In genomic region chr10:112393827-112394226, GRCh38 we compare ENCODE assay signal across 16 cellular contexts. TPM values are rescaled to one million over a fixed set of nuclear protein-coding genes. Genes with fewer than 3 reads are reported as not detected.
"Had no signal": no experiment of that assay in that cellular context is flagged by ENCODE, and none has a peak within 500 bp of the region (broad histone marks: within the 10 kb centered on the region; RNA-seq: fewer than 3 reads in every experiment).

No MANE protein-coding gene starts in this region.

- H3K9me3 Mint-ChIP-seq: activated CD4-positive, alpha-beta memory T cell treated with anti-CD3 and anti-CD28 coated beads for 36 hours; activated T-helper 17 cell treated with anti-CD3 and anti-CD28 coated beads, Interleukin-2, amount 50 U/mL, for 72 hours; natural killer cell had no signal

- H3K36me3 ChIP-seq: cardiac muscle cell had no signal

- H3K4me3 Mint-ChIP-seq: activated CD4-positive, alpha-beta memory T cell treated with anti-CD3 and anti-CD28 coated beads for 36 hours; activated T-helper 17 cell treated with anti-CD3 and anti-CD28 coated beads, Interleukin-2, amount 50 U/mL, for 72 hours; natural killer cell had no signal

- DNase-seq: activated CD4-positive, alpha-beta memory T cell treated with anti-CD3 and anti-CD28 coated beads for 36 hours; activated CD4-positive, alpha-beta T cell treated with anti-CD3 and anti-CD28 coated beads for 1 hour; activated CD8-positive, alpha-beta memory T cell treated with anti-CD3 and anti-CD28 coated beads, Interleukin-2, amount 50 U/mL, for 4 hours; activated naive CD4-positive, alpha-beta T cell treated with Interleukin-2 at 50 U/mL for 16 hours; mesenchymal stem cell; natural killer cell; retina; stimulated activated CD4-positive, alpha-beta T cell treated with anti-CD3 and anti-CD28 coated beads, Interleukin-4, amount 100 ng/mL, for 1 hour; stimulated activated naive CD4-positive, alpha-beta T cell treated with Interleukin-2 at 50 U/mL for 16 hours; T1000; trophoblast cell had no signal

- H3K36me3 Mint-ChIP-seq: natural killer cell had no signal

- H3K27ac Mint-ChIP-seq: activated CD4-positive, alpha-beta memory T cell treated with anti-CD3 and anti-CD28 coated beads for 36 hours; natural killer cell had no signal

- H3K4me3 ChIP-seq: cardiac muscle cell, SK-N-MC had no signal

- FAIRE-seq: keratinocyte had no signal

- H3K27ac ChIP-seq: cardiac muscle cell, neutrophil, SK-N-MC had no signal

- H3K27me3 ChIP-seq: neutrophil had no signal

- ATAC-seq: activated T-helper 17 cell treated with anti-CD3 and anti-CD28 coated beads, Interleukin-2, amount 50 U/mL, for 72 hours; natural killer cell had no signal

- H3K27me3 Mint-ChIP-seq: activated CD4-positive, alpha-beta memory T cell treated with anti-CD3 and anti-CD28 coated beads for 36 hours; activated T-helper 17 cell treated with anti-CD3 and anti-CD28 coated beads, Interleukin-2, amount 50 U/mL, for 72 hours had no signal

- H3K9me3 ChIP-seq: neutrophil had no signal

RNA-seq across cellular contexts. Expression of gene ACSL5, which starts 19.9 kb away (rescaled TPM):
- total RNA-seq: cardiac muscle cell had no signal
- polyA plus RNA-seq: cardiac muscle cell had no signal
